8 cellular contexts compared by ENCODE assay signal in genomic region chr6:136761227-136761922, GRCh38. TPM values are rescaled to one million over a fixed set of nuclear protein-coding genes. Genes with fewer than 3 reads are reported as not detected.
DNase-seq lines count a peak whose midpoint lies in the region; ATAC-seq and TF ChIP-seq lines count a peak whose summit lies in the region.

No MANE protein-coding gene starts in this region.

- H3K4me1 ChIP-seq in hepatocyte (ENCODE audit: insufficient read depth) (peaks cover 12% of the 10 kb centered on the region), transverse colon (peaks cover 20 to 54% (median 25%) of the 10 kb centered on the region in 4 donors), HAP-1 (peaks cover 21% of the 10 kb centered on the region)

- no peaks in the 10 kb centered on the region for H3K9me3 Mint-ChIP-seq in activated CD8-positive, alpha-beta T cell treated with anti-CD3 and anti-CD28 coated beads for 36 hours

- DNase-seq in activated naive CD4-positive, alpha-beta T cell treated with Interleukin-2 at 50 U/mL for 16 hours, result peak; percentile 18
- no peak for DNase-seq in activated naive CD4-positive, alpha-beta T cell (lab: John Stamatoyannopoulos, UW)
- peak; percentile 42 for DNase-seq in activated CD8-positive, alpha-beta T cell treated with anti-CD3 and anti-CD28 coated beads for 36 hours
- DNase-seq in hepatocyte (ENCODE audit: low spot score), result no peak
- DNase-seq in transverse colon, result no peak
- DNase-seq in HAP-1 (ENCODE audit: low spot score in 2 of 2), result no peak
- no peak for DNase-seq in D341Med (ENCODE audit: low spot score)

- in situ Hi-C loops in transverse colon (cut with MboI; ENCODE audit: low pct_ligation_motif_present in 1 of 4, low pct_unique_long_range_greater_than_20kb in 1 of 4, low sequenced_read_pairs in 3 of 4), result no loop called here
- in situ Hi-C loops in HAP-1 (cut with MboI; ENCODE audit: low sequenced_read_pairs), result no loop called here

- H2AFZ ChIP-seq in hepatocyte, result no peak overlapping the region

- H3K27ac ChIP-seq in hepatocyte, result no peak overlapping the region
- peak overlapping the region; percentile 60 to 76 (median 70) for H3K27ac ChIP-seq in transverse colon

- peak overlapping the region; percentile 52 for H3K27ac Mint-ChIP-seq in activated CD8-positive, alpha-beta T cell treated with anti-CD3 and anti-CD28 coated beads for 36 hours

- no peaks in the 10 kb centered on the region for H3K79me2 ChIP-seq in hepatocyte

- H3K36me3 Mint-ChIP-seq in activated CD8-positive, alpha-beta T cell treated with anti-CD3 and anti-CD28 coated beads for 36 hours (ENCODE audit: low read depth), result no peaks in the 10 kb centered on the region

- H3K9me3 ChIP-seq in hepatocyte (ENCODE audit: low read depth) (no peaks in the 10 kb centered on the region), transverse colon (no peaks in the 10 kb centered on the region), HAP-1 (no peaks in the 10 kb centered on the region)

- CTCF ChIA-PET in activated CD8-positive, alpha-beta T cell treated with anti-CD3 and anti-CD28 coated beads for 36 hours (lab: Charles Lee), result interaction anchor here (0.7 to 6.4 kb wide), 4 partner anchors 13 to 118 kb away, joined by 3 to 56 read pairs (median 11); partner anchors contain the start of gene MAP3K5

- TF ChIP-seq EP300 in transverse colon (IDR thresholded peaks at IDR 0.05; ENCODE audit: low read depth), result no peak

- H3K4me3 ChIP-seq in hepatocyte, result no peak overlapping the region
- H3K4me3 ChIP-seq in transverse colon, result peak overlapping the region in 1 of 4 donors; percentile 29
- no peak overlapping the region for H3K4me3 ChIP-seq in HAP-1

- no peak for TF ChIP-seq CTCF in activated CD8-positive, alpha-beta T cell treated with anti-CD3 and anti-CD28 coated beads for 36 hours (IDR thresholded peaks at IDR 0.05)
- TF ChIP-seq CTCF in hepatocyte (IDR thresholded peaks at IDR 0.05; ENCODE audit: poor library complexity) (no peak), transverse colon (IDR thresholded peaks at IDR 0.05) (no peak)

- H4K20me1 ChIP-seq in hepatocyte (ENCODE audit: insufficient read depth, poor library complexity, severe bottlenecking), result no peaks in the 10 kb centered on the region

- peaks cover 62% of the 10 kb centered on the region for H3K4me1 Mint-ChIP-seq in activated CD8-positive, alpha-beta T cell treated with anti-CD3 and anti-CD28 coated beads for 36 hours (ENCODE audit: low read depth)

- WGBS in hepatocyte (ENCODE audit: low lambda C conversion rate, missing lambda C conversion rate), result 61% methylated on average over 9 of the region's 9 CpGs
- 38 to 48% methylated on average over 7 to 9 of the region's 9 CpGs for WGBS in transverse colon (ENCODE audit: low coverage in 1 of 2), 2 donors

- no peak for TF ChIP-seq POLR2A in transverse colon (IDR thresholded peaks at IDR 0.05)

- H3K4me3 Mint-ChIP-seq in activated CD8-positive, alpha-beta T cell treated with anti-CD3 and anti-CD28 coated beads for 36 hours, result peak overlapping the region; percentile 52

- no peaks in the 10 kb centered on the region for H3K9me2 ChIP-seq in hepatocyte (replicated peaks; ENCODE audit: insufficient read depth)

- intact Hi-C loops in activated CD8-positive, alpha-beta T cell treated with anti-CD3 and anti-CD28 coated beads for 36 hours (cut with micrococcal nuclease), result no loop called here
- intact Hi-C loops in transverse colon (cut with DNase I; ENCODE audit: low total_unique reads), result no loop called here

- H3K36me3 ChIP-seq in hepatocyte (replicated peaks; ENCODE audit: insufficient read depth, low read depth) (no peaks in the 10 kb centered on the region), transverse colon (no peaks in the 10 kb centered on the region), HAP-1 (replicated peaks) (no peaks in the 10 kb centered on the region)

- peak; percentile 37 for ATAC-seq in activated CD8-positive, alpha-beta T cell treated with anti-CD3 and anti-CD28 coated beads for 36 hours
- no peak for ATAC-seq in GM18868 (IDR thresholded peaks at IDR 0.05; ENCODE audit: unreplicated experiment)

- POLR2A ChIA-PET in activated CD8-positive, alpha-beta T cell treated with anti-CD3 and anti-CD28 coated beads for 36 hours (lab: Charles Lee), result interaction anchor here (0.8 to 1.2 kb wide), 3 partner anchors 9 to 31 kb away, joined by 3 to 4 read pairs (median 3); partner anchors contain the start of gene MAP3K5

- H3K27me3 ChIP-seq in hepatocyte (no peaks in the 10 kb centered on the region), transverse colon (no peaks in the 10 kb centered on the region), HAP-1 (ENCODE audit: low read depth) (no peaks in the 10 kb centered on the region)

- peak overlapping the region; percentile 21 for H3K4me2 ChIP-seq in hepatocyte

- no peaks in the 10 kb centered on the region for H3K27me3 Mint-ChIP-seq in activated CD8-positive, alpha-beta T cell treated with anti-CD3 and anti-CD28 coated beads for 36 hours

RNA-seq across cellular contexts. Expression of gene MAP3K5, which starts 30.9 kb away (rescaled TPM):
- 1 to 10 TPM; 4.4 to 4.6 TPM for total RNA-seq in activated CD8-positive, alpha-beta T cell treated with anti-CD3 and anti-CD28 coated beads for 36 hours
- 3.9 and 5.9 TPM in 2 replicates for total RNA-seq in hepatocyte
- 2.1 and 2.2 TPM in 2 replicates for polyA plus RNA-seq in hepatocyte
- 10 to 100 TPM; 16.2 to 52.7 (median 34.8) TPM for total RNA-seq in transverse colon

Comparison
In these comparisons a context has a peak if more than half of its experiments do, and no peak if none do; other contexts are left out.
1. DNase-seq: peak in activated naive CD4-positive, alpha-beta T cell treated with Interleukin-2 at 50 U/mL for 16 hours (single experiment) and activated CD8-positive, alpha-beta T cell treated with anti-CD3 and anti-CD28 coated beads for 36 hours (single experiment); none in activated naive CD4-positive, alpha-beta T cell (0 of 4), hepatocyte (single experiment), transverse colon (single experiment), HAP-1 (0 of 2) and D341Med (single experiment).